In genomic region chr16:83602797-83603735, GRCh38 we compare ENCODE assay signal across 20 cellular contexts.
A peak's percentile ranks its signal among the peaks of the same experiment; 100 is the strongest.
DNase-seq lines count a peak whose midpoint lies in the region; ATAC-seq and TF ChIP-seq lines count a peak whose summit lies in the region.
"Had no signal": no experiment of that assay in that cellular context is flagged by ENCODE, and none has a peak within 500 bp of the region (broad histone marks: within the 10 kb centered on the region; RNA-seq: fewer than 3 reads in every experiment).

No MANE protein-coding gene starts in this region.

- H3K36me3 ChIP-seq in HUES6 (ENCODE audit: control insufficient read depth, insufficient read depth, low read length) (no peaks in the 10 kb centered on the region), colonic mucosa (no peaks in the 10 kb centered on the region), iPS-18a (ENCODE audit: control insufficient read depth, low read depth, low read length) (no peaks in the 10 kb centered on the region), mucosa of descending colon (ENCODE audit: low read depth) (no peaks in the 10 kb centered on the region)
- H3K36me3 ChIP-seq: SJCRH30 had no signal

- intact Hi-C loops in colonic mucosa (cut with DNase I) (no loop called here), sciatic nerve (cut with DNase I) (no loop called here), mucosa of descending colon (cut with DNase I, micrococcal nuclease) (no loop called here)

- no peaks in the 10 kb centered on the region for H3K4me1 Mint-ChIP-seq in type B pancreatic cell (ENCODE audit: unreplicated experiment)

- H3K9me3 ChIP-seq in HUES6 (ENCODE audit: control insufficient read depth, insufficient read depth, low read depth, low read length) = no peaks in the 10 kb centered on the region
- no peaks in the 10 kb centered on the region for H3K9me3 ChIP-seq in colonic mucosa
- H3K9me3 ChIP-seq in iPS-18a (ENCODE audit: control insufficient read depth, low read depth, low read length) = no peaks in the 10 kb centered on the region
- H3K9me3 ChIP-seq in mucosa of descending colon = no peaks in the 10 kb centered on the region
- H3K9me3 ChIP-seq: SJCRH30 had no signal

- H3K27ac ChIP-seq in HUES6 (ENCODE audit: low read depth, low read length) (peak overlapping the region; percentile 48), colonic mucosa (no peak overlapping the region), iPS-18a (ENCODE audit: low read length) (no peak overlapping the region)
- H3K27ac ChIP-seq: C4-2B, SJCRH30 had no signal

- no peaks in the 10 kb centered on the region for H3K36me3 Mint-ChIP-seq in type B pancreatic cell

- no peak for ATAC-seq in sciatic nerve
- ATAC-seq in mucosa of descending colon = no peak
- ATAC-seq: HCT116, HepG2, Panc1 had no signal

- H3K27me3 ChIP-seq in HUES6 (ENCODE audit: control insufficient read depth, insufficient read depth, low read length) = no peaks in the 10 kb centered on the region
- H3K27me3 ChIP-seq in colonic mucosa = no peaks in the 10 kb centered on the region
- peaks cover 9% of the 10 kb centered on the region for H3K27me3 ChIP-seq in iPS-18a (ENCODE audit: control insufficient read depth, insufficient read depth, low read length)
- H3K27me3 ChIP-seq: SJCRH30 had no signal

- H3K27me3 Mint-ChIP-seq in type B pancreatic cell = no peaks in the 10 kb centered on the region

- H3K4me3 Mint-ChIP-seq in type B pancreatic cell = no peak overlapping the region

- H3K27ac Mint-ChIP-seq in type B pancreatic cell = no peak overlapping the region

- H3K4me3 ChIP-seq in HUES6 (ENCODE audit: low read depth, low read length) (0 out of 2 replicates have a peak overlapping the region, but pooled peaks have one; percentile 29), colonic mucosa (no peak overlapping the region), iPS-18a (ENCODE audit: low read length) (peak overlapping the region; percentile 15), mucosa of descending colon (no peak overlapping the region)
- H3K4me3 ChIP-seq: SJCRH30 had no signal

- H3K9me3 Mint-ChIP-seq in type B pancreatic cell = peaks cover 6% of the 10 kb centered on the region

- H3K4me1 ChIP-seq in HUES6 (ENCODE audit: control insufficient read depth, insufficient read depth, low read length) (peaks cover 22% of the 10 kb centered on the region), colonic mucosa (no peaks in the 10 kb centered on the region), iPS-18a (ENCODE audit: control insufficient read depth, low read depth, low read length) (peaks cover 23% of the 10 kb centered on the region), mucosa of descending colon (ENCODE audit: low read depth) (no peaks in the 10 kb centered on the region)
- H3K4me1 ChIP-seq: SJCRH30 had no signal

- DNase-seq in colonic mucosa (peak; percentile 6), type B pancreatic cell (ENCODE audit: extremely low spot score, unreplicated experiment) (peak; percentile 27), sciatic nerve (ENCODE audit: low spot score) (no peak), mucosa of descending colon (no peak), NCI-H510A (lab: John Stamatoyannopoulos, UW) (no peak)
- DNase-seq: ACHN, AML-193, DMS79, KG1, NCI-H1417, NCI-H187 treated with DMSO at 0.1 percent for 48 hours, NCI-H226, NCI-H526, SJCRH30 had no signal

- H3K9ac ChIP-seq in HUES6 (ENCODE audit: low read length) (no peak overlapping the region), colonic mucosa (ENCODE audit: low read depth in 2 of 2, low read length in 2 of 2) (no peak overlapping the region), iPS-18a (ENCODE audit: low read length) (no peak overlapping the region)

- TF ChIP-seq CTCF in colonic mucosa (IDR thresholded peaks at IDR 0.05) = no peak
- no peak for TF ChIP-seq CTCF in type B pancreatic cell (conservative IDR thresholded peaks at IDR 0.05)
- no peak for TF ChIP-seq CTCF in mucosa of descending colon (IDR thresholded peaks at IDR 0.05)

Comparison
In these comparisons a context has a peak if more than half of its experiments do, and no peak if none do; other contexts are left out.
1. H3K4me3 ChIP-seq: peak in HUES6 (single experiment) and iPS-18a (single experiment); none in colonic mucosa (single experiment) and mucosa of descending colon (single experiment).
2. DNase-seq: peak in colonic mucosa (single experiment) and type B pancreatic cell (single experiment); none in sciatic nerve (single experiment), mucosa of descending colon (0 of 3) and NCI-H510A (single experiment).